Comparison of ENCODE assay signal across 1 cellular context in genomic region chr22:19396934-19397728, GRCh38.
TF ChIP-seq lines count a peak whose summit lies in the region.

No MANE protein-coding gene starts in this region.

TF ChIP-seq in K562, 482 proteins besides CTCF, POLR2A, EP300 and RAD21 (continued from another document and continues in another):
- TF ChIP-seq, protein P1, sequence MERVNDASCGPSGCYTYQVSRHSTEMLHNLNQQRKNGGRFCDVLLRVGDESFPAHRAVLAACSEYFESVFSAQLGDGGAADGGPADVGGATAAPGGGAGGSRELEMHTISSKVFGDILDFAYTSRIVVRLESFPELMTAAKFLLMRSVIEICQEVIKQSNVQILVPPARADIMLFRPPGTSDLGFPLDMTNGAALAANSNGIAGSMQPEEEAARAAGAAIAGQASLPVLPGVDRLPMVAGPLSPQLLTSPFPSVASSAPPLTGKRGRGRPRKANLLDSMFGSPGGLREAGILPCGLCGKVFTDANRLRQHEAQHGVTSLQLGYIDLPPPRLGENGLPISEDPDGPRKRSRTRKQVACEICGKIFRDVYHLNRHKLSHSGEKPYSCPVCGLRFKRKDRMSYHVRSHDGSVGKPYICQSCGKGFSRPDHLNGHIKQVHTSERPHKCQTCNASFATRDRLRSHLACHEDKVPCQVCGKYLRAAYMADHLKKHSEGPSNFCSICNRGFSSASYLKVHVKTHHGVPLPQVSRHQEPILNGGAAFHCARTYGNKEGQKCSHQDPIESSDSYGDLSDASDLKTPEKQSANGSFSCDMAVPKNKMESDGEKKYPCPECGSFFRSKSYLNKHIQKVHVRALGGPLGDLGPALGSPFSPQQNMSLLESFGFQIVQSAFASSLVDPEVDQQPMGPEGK (CRISPR knock-in tag; IDR thresholded peaks at IDR 0.05; ENCODE audit: borderline replicate concordance), result no peak
- TF ChIP-seq SNRNP70 (optimal IDR thresholded peaks at IDR 0.05; ENCODE audit: low read depth, low read length) (no peak), CTBP1 (IDR thresholded peaks at IDR 0.05; ENCODE audit: borderline replicate concordance) (peak; percentile 99), PCBP2 (IDR thresholded peaks at IDR 0.05; ENCODE audit: low read depth, low read length, poor library complexity, severe bottlenecking) (no peak), HEY1 (CRISPR knock-in tag; IDR thresholded peaks at IDR 0.05; ENCODE audit: borderline replicate concordance) (no peak), ZNF707 (CRISPR knock-in tag; conservative IDR thresholded peaks at IDR 0.05) (0 out of 2 replicates have a peak, but pooled peaks have one; percentile 49), SRSF7 (optimal IDR thresholded peaks at IDR 0.05; ENCODE audit: low read depth, low read length) (no peak), ZNF780A (CRISPR knock-in tag; IDR thresholded peaks at IDR 0.05) (no peak), RBFOX2 (IDR thresholded peaks at IDR 0.05; ENCODE audit: low read depth, low read length) (peak; percentile 50; the same call in 1 of the 2 replicates), ZNF766 (CRISPR knock-in tag; conservative IDR thresholded peaks at IDR 0.05) (peak; percentile 90), POLR2G (IDR thresholded peaks at IDR 0.05; ENCODE audit: low read depth, low read length) (no peak), CBFA2T2 (conservative IDR thresholded peaks at IDR 0.05) (no peak), KHSRP (IDR thresholded peaks at IDR 0.05) (no peak), BCL6 (CRISPR knock-in tag; IDR thresholded peaks at IDR 0.05) (no peak), CC2D1A (IDR thresholded peaks at IDR 0.05) (no peak), PHB (CRISPR knock-in tag; IDR thresholded peaks at IDR 0.05) (no peak), FOXK1 (CRISPR knock-in tag; IDR thresholded peaks at IDR 0.05; ENCODE audit: borderline replicate concordance) (no peak), ETS1 (conservative IDR thresholded peaks at IDR 0.05; ENCODE audit: control insufficient read depth, low read depth, low read length) (no peak), EGR1 (conservative IDR thresholded peaks at IDR 0.05) (no peak), NR3C1 (CRISPR knock-in tag; IDR thresholded peaks at IDR 0.05) (no peak), MAFG (tag; conservative IDR thresholded peaks at IDR 0.05) (no peak), ZC3H4 (CRISPR knock-in tag; IDR thresholded peaks at IDR 0.05; ENCODE audit: borderline replicate concordance) (no peak), ZNF124 (CRISPR knock-in tag; IDR thresholded peaks at IDR 0.05) (no peak), RBM39 (optimal IDR thresholded peaks at IDR 0.05; ENCODE audit: low read depth, low read length) (no peak), ZNF174 (CRISPR knock-in tag; IDR thresholded peaks at IDR 0.05) (no peak), RUNX1 (IDR thresholded peaks at IDR 0.05; ENCODE audit: low read depth) (no peak), RNF219 (CRISPR knock-in tag; IDR thresholded peaks at IDR 0.05) (no peak), ATF1 (CRISPR knock-in tag; IDR thresholded peaks at IDR 0.05) (no peak; the same call in 1 of the 2 replicates), ATF1 (tag; IDR thresholded peaks at IDR 0.05) (peak; percentile 98), CEBPG (CRISPR knock-in tag; IDR thresholded peaks at IDR 0.05) (no peak), CEBPG (tag; conservative IDR thresholded peaks at IDR 0.05 in 1 of 2, IDR thresholded peaks at IDR 0.05 in 1 of 2) (no peak), MAFK (IDR thresholded peaks at IDR 0.05; ENCODE audit: low read length) (peak; percentile 66), YBX1 (IDR thresholded peaks at IDR 0.05) (no peak), TFAP4 (CRISPR knock-in tag; IDR thresholded peaks at IDR 0.05; ENCODE audit: borderline replicate concordance) (no peak), ZNF445 (CRISPR knock-in tag; IDR thresholded peaks at IDR 0.05; ENCODE audit: low read depth) (peak; percentile 74; the same call in 1 of the 2 replicates), SNAPC5 (CRISPR knock-in tag; IDR thresholded peaks at IDR 0.05) (no peak), PML (IDR thresholded peaks at IDR 0.05; ENCODE audit: low read length) (peak; percentile 94), ZSCAN32 (CRISPR knock-in tag; IDR thresholded peaks at IDR 0.05) (peak; percentile 55; the same call in 1 of the 2 replicates), CBX1 (IDR thresholded peaks at IDR 0.05; ENCODE audit: low read depth) (0 out of 2 replicates have a peak, but pooled peaks have one; percentile 18), TRIM28 (IDR thresholded peaks at IDR 0.05) (no peak), XRCC3 (IDR thresholded peaks at IDR 0.05) (no peak), FOXA1 (IDR thresholded peaks at IDR 0.05; ENCODE audit: borderline replicate concordance) (no peak), KDM4B (IDR thresholded peaks at IDR 0.05; ENCODE audit: borderline replicate concordance in 2 of 2, low read depth in 1 of 2) (no peak), RHOXF2B (CRISPR knock-in tag; conservative IDR thresholded peaks at IDR 0.05) (0 out of 2 replicates have a peak, but pooled peaks have one; percentile 16), KAT8 (IDR thresholded peaks at IDR 0.05; ENCODE audit: low read depth) (no peak), ZBTB11 (CRISPR knock-in tag; IDR thresholded peaks at IDR 0.05) (peak in 1 of 3 experiments; percentile 93; a peak in 3 of 6 replicates), TEAD2 (tag; IDR thresholded peaks at IDR 0.05) (peak; percentile 69; the same call in 1 of the 2 replicates), ZKSCAN8 (CRISPR knock-in tag; IDR thresholded peaks at IDR 0.05) (peak; percentile 83; the same call in 1 of the 2 replicates), EZH2 (IDR thresholded peaks at IDR 0.05; ENCODE audit: borderline replicate concordance, low read depth, low read length) (no peak), RB1 (IDR thresholded peaks at IDR 0.05; ENCODE audit: low read depth) (no peak), MECOM (CRISPR knock-in tag; IDR thresholded peaks at IDR 0.05) (peak; percentile 58; the same call in 1 of the 2 replicates), TAF7 (tag; IDR thresholded peaks at IDR 0.05) (no peak; the same call in 1 of the 2 replicates), DNMT1 (IDR thresholded peaks at IDR 0.05) (no peak)
- TF ChIP-seq, protein P2, sequence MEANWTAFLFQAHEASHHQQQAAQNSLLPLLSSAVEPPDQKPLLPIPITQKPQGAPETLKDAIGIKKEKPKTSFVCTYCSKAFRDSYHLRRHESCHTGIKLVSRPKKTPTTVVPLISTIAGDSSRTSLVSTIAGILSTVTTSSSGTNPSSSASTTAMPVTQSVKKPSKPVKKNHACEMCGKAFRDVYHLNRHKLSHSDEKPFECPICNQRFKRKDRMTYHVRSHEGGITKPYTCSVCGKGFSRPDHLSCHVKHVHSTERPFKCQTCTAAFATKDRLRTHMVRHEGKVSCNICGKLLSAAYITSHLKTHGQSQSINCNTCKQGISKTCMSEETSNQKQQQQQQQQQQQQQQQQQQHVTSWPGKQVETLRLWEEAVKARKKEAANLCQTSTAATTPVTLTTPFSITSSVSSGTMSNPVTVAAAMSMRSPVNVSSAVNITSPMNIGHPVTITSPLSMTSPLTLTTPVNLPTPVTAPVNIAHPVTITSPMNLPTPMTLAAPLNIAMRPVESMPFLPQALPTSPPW (CRISPR knock-in tag; IDR thresholded peaks at IDR 0.05), result peak; percentile 71; the same call in 1 of the 2 replicates
- TF ChIP-seq, protein P3, sequence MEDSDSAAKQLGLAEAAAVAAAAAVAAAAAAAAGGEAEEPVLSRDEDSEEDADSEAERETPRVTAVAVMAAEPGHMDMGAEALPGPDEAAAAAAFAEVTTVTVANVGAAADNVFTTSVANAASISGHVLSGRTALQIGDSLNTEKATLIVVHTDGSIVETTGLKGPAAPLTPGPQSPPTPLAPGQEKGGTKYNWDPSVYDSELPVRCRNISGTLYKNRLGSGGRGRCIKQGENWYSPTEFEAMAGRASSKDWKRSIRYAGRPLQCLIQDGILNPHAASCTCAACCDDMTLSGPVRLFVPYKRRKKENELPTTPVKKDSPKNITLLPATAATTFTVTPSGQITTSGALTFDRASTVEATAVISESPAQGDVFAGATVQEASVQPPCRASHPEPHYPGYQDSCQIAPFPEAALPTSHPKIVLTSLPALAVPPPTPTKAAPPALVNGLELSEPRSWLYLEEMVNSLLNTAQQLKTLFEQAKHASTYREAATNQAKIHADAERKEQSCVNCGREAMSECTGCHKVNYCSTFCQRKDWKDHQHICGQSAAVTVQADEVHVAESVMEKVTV (CRISPR knock-in tag; IDR thresholded peaks at IDR 0.05), result no peak; the same call in 1 of the 2 replicates
- TF ChIP-seq, protein P4, sequence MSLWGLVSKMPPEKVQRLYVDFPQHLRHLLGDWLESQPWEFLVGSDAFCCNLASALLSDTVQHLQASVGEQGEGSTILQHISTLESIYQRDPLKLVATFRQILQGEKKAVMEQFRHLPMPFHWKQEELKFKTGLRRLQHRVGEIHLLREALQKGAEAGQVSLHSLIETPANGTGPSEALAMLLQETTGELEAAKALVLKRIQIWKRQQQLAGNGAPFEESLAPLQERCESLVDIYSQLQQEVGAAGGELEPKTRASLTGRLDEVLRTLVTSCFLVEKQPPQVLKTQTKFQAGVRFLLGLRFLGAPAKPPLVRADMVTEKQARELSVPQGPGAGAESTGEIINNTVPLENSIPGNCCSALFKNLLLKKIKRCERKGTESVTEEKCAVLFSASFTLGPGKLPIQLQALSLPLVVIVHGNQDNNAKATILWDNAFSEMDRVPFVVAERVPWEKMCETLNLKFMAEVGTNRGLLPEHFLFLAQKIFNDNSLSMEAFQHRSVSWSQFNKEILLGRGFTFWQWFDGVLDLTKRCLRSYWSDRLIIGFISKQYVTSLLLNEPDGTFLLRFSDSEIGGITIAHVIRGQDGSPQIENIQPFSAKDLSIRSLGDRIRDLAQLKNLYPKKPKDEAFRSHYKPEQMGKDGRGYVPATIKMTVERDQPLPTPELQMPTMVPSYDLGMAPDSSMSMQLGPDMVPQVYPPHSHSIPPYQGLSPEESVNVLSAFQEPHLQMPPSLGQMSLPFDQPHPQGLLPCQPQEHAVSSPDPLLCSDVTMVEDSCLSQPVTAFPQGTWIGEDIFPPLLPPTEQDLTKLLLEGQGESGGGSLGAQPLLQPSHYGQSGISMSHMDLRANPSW (CRISPR knock-in tag; IDR thresholded peaks at IDR 0.05), result no peak; the same call in 1 of the 2 replicates
